In genomic region chr10:13340626-13341370, GRCh38 we compare ENCODE assay signal across 8 cellular contexts. TPM values are rescaled to one million over a fixed set of nuclear protein-coding genes. Genes with fewer than 3 reads are reported as not detected.
DNase-seq lines count a peak whose midpoint lies in the region; ATAC-seq, FAIRE-seq and TF ChIP-seq lines count a peak whose summit lies in the region.

No MANE protein-coding gene starts in this region.

- no peak overlapping the region for H3K9ac ChIP-seq in fibroblast of lung (ENCODE audit: insufficient read depth, low read length)

- H4K20me1 ChIP-seq in fibroblast of lung (ENCODE audit: control insufficient read depth, extremely low read depth, insufficient read depth, low read length), result no peaks in the 10 kb centered on the region

- peaks cover 4% of the 10 kb centered on the region for H3K36me3 ChIP-seq in fibroblast of lung (ENCODE audit: control insufficient read depth, insufficient read depth, low read length)
- peaks cover 11% of the 10 kb centered on the region for H3K36me3 ChIP-seq in WERI-Rb-1

- peaks cover 28% of the 10 kb centered on the region for H3K79me2 ChIP-seq in fibroblast of lung (ENCODE audit: control insufficient read depth, insufficient read depth, low read length)

- no peaks in the 10 kb centered on the region for H3K9me3 ChIP-seq in fibroblast of lung (ENCODE audit: control insufficient read depth, insufficient read depth, low read depth, low read length)
- H3K9me3 ChIP-seq in WERI-Rb-1 (ENCODE audit: severe bottlenecking), result no peaks in the 10 kb centered on the region

- peak; percentile 95 for ATAC-seq in GM21447 (IDR thresholded peaks at IDR 0.05; ENCODE audit: unreplicated experiment)
- ATAC-seq in HG03558 (IDR thresholded peaks at IDR 0.05; ENCODE audit: extremely low read depth, unreplicated experiment), result peak; percentile 76

- FAIRE-seq in GM18507 (lab: Jason Lieb, UNC), result peak; percentile 79

- in situ Hi-C loops in ACHN (cut with HindIII; ENCODE audit: low pct_ligation_motif_present, low pct_unique_long_range_greater_than_20kb, low sequenced_read_pairs), result no loop called here

- no peak overlapping the region for H2AFZ ChIP-seq in fibroblast of lung (ENCODE audit: low read length)

- no peak for DNase-seq in GM18507 (ENCODE audit: extremely low spot score, insufficient read length, low read depth)
- no peak for DNase-seq in fibroblast of lung (ENCODE audit: low read depth in 2 of 2)
- DNase-seq in NCI-H2227 treated with DMSO at 0.1 percent for 48 hours (lab: John Stamatoyannopoulos, UW), result no peak
- DNase-seq in WERI-Rb-1, result no peak
- DNase-seq in ACHN, result no peak
- no peak for DNase-seq in COR-L47 (lab: John Stamatoyannopoulos, UW)

- H3K4me3 ChIP-seq in fibroblast of lung (replicated peaks in 1 of 4; ENCODE audit: control extremely low read depth in 1 of 4, insufficient read depth in 1 of 4, low read depth in 3 of 4, low read length in 4 of 4) (peak overlapping the region in 2 of 4 experiments; percentile 8 to 27), WERI-Rb-1 (ENCODE audit: low read depth, low read length) (no peak overlapping the region)

- no peaks in the 10 kb centered on the region for H3K4me1 ChIP-seq in fibroblast of lung (ENCODE audit: control insufficient read depth, extremely low read depth, insufficient read depth, low read length)

- H3K4me2 ChIP-seq in fibroblast of lung (ENCODE audit: extremely low read depth, insufficient read depth, low read length), result peak overlapping the region; percentile 42

- no peaks in the 10 kb centered on the region for H3K27me3 ChIP-seq in fibroblast of lung (ENCODE audit: control insufficient read depth, insufficient read depth, low read length)
- H3K27me3 ChIP-seq in WERI-Rb-1 (ENCODE audit: insufficient read depth, low read depth, severe bottlenecking), result no peaks in the 10 kb centered on the region

- H3K27ac ChIP-seq in fibroblast of lung (ENCODE audit: insufficient read depth, low read length) (no peak overlapping the region), WERI-Rb-1 (no peak overlapping the region)

- TF ChIP-seq CTCF in fibroblast of lung (conservative IDR thresholded peaks at IDR 0.05 in 1 of 2, IDR thresholded peaks at IDR 0.05 in 1 of 2; ENCODE audit: low read depth in 1 of 2, low read length in 2 of 2) (no peak), WERI-Rb-1 (IDR thresholded peaks at IDR 0.05; ENCODE audit: low read depth, low read length) (no peak)

RNA-seq across cellular contexts. Expression of gene SEPHS1, which starts 7.3 kb away (rescaled TPM):
- total RNA-seq in fibroblast of lung, result 23.9 and 27.4 TPM in 2 replicates
- polyA plus RNA-seq in fibroblast of lung, result 50.6 and 57.8 TPM in 2 replicates
- 31.9 and 46.9 TPM in 2 replicates for polyA plus RNA-seq in fibroblast of lung (2012)
- polyA minus RNA-seq in fibroblast of lung (ENCODE audit: low replicate concordance), result 11.2 and 28.5 TPM in 2 replicates

RNA-seq across cellular contexts. Expression of gene PHYH, which starts 40.9 kb away (rescaled TPM):
- total RNA-seq in fibroblast of lung, result 23.1 and 31.5 TPM in 2 replicates
- 21.8 and 28.6 TPM in 2 replicates for polyA plus RNA-seq in fibroblast of lung
- 22.6 and 30.5 TPM in 2 replicates for polyA plus RNA-seq in fibroblast of lung (2012)
- 4.5 and 16.8 TPM in 2 replicates for polyA minus RNA-seq in fibroblast of lung (ENCODE audit: low replicate concordance)
